ENCODE assay signal across 10 cellular contexts in the genomic region with DNA sequence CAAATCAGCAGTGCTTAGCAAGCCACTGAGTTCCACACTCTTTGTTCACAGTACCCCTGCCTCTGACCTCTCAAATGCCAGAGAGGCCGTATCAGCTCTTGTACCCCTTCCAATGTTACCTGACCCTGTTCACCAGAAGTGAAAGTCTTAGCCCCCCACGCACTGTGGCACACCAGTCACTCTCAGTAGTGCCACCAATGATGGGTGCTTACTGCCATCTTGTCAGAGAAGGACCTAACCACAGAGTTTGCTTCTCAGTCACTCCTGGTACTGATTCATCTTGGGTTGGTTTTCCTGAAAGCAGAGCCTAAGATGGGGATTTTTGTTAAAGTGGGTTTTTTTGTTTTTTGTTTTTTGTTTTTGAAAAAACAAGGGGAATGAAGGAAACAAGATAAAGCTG. TPM values are rescaled to one million over a fixed set of nuclear protein-coding genes. Genes with fewer than 3 reads are reported as not detected.
DNase-seq lines count a peak whose midpoint lies in the region; ATAC-seq and TF ChIP-seq lines count a peak whose summit lies in the region.
"Had no signal": no experiment of that assay in that cellular context is flagged by ENCODE, and none has a peak within 500 bp of the region (broad histone marks: within the 10 kb centered on the region; RNA-seq: fewer than 3 reads in every experiment).

No MANE protein-coding gene starts in this region.

- TF ChIP-seq CTCF in parathyroid adenoma (IDR thresholded peaks at IDR 0.05) (no peak), Caco-2 (IDR thresholded peaks at IDR 0.05; ENCODE audit: insufficient read depth in 1 of 2, low read depth in 1 of 2, low read length in 1 of 2, severe bottlenecking in 1 of 2, unreplicated experiment in 1 of 2) (no peak)

- H3K4me2 ChIP-seq in parathyroid adenoma (ENCODE audit: low read length): no peak overlapping the region

- POLR2A ChIA-PET in Caco-2 (lab: Charles Lee): no interaction called here

- no TSS peak for BruUV-seq in Caco-2 (replicated peaks; lab: Mats Ljungman, UMichigan)

- H3K9me3 Mint-ChIP-seq in Caco-2 (ENCODE audit: unreplicated experiment): no peaks in the 10 kb centered on the region
- H3K9me3 Mint-ChIP-seq: CD4-positive, alpha-beta memory T cell had no signal

- no peaks in the 10 kb centered on the region for H3K36me3 ChIP-seq in parathyroid adenoma (ENCODE audit: control insufficient read depth, insufficient read depth, low read length)
- no peaks in the 10 kb centered on the region; the same call in 1 of the 2 replicates for H3K36me3 ChIP-seq in Caco-2 (ENCODE audit: control insufficient read depth, insufficient read depth, low read length)

- H3K27me3 ChIP-seq in parathyroid adenoma (ENCODE audit: control insufficient read depth, insufficient read depth, low read length) (no peaks in the 10 kb centered on the region), Caco-2 (replicated peaks; ENCODE audit: control insufficient read depth, insufficient read depth, low read length) (no peaks in the 10 kb centered on the region)

- ATAC-seq in GM18858 (IDR thresholded peaks at IDR 0.05; ENCODE audit: unreplicated experiment) (peak; percentile 90), GM19035 (IDR thresholded peaks at IDR 0.05; ENCODE audit: unreplicated experiment) (peak; percentile 54), HG02884 (IDR thresholded peaks at IDR 0.05; ENCODE audit: unreplicated experiment) (peak; percentile 73), left lobe of liver (no peak), HG03439 (IDR thresholded peaks at IDR 0.05; ENCODE audit: unreplicated experiment) (no peak)

- peak overlapping the region; percentile 59 for H2AFZ ChIP-seq in parathyroid adenoma

- H3K9me3 ChIP-seq in parathyroid adenoma (ENCODE audit: control insufficient read depth, low read length) (no peaks in the 10 kb centered on the region), Caco-2 (no peaks in the 10 kb centered on the region)

- peaks cover 7% of the 10 kb centered on the region for H3K4me1 Mint-ChIP-seq in Caco-2 (ENCODE audit: low read depth, unreplicated experiment)

- no peaks in the 10 kb centered on the region for H3K27me3 Mint-ChIP-seq in Caco-2 (ENCODE audit: insufficient read depth, unreplicated experiment)

- H3K4me3 ChIP-seq in parathyroid adenoma (ENCODE audit: low read depth, low read length) (no peak overlapping the region), Caco-2 (ENCODE audit: low read depth, low read length) (no peak overlapping the region)

- H3K4me3 Mint-ChIP-seq in Caco-2 (ENCODE audit: unreplicated experiment): no peak overlapping the region
- H3K4me3 Mint-ChIP-seq: CD4-positive, alpha-beta memory T cell had no signal

- CTCF ChIA-PET in Caco-2 (lab: Charles Lee): no interaction called here

- H3K36me3 Mint-ChIP-seq in Caco-2 (ENCODE audit: insufficient read depth, unreplicated experiment): no peaks in the 10 kb centered on the region
- H3K36me3 Mint-ChIP-seq: CD4-positive, alpha-beta memory T cell had no signal

- no peak overlapping the region for H3K27ac ChIP-seq in parathyroid adenoma

- intact Hi-C loops in Caco-2 (cut with micrococcal nuclease; ENCODE audit: unreplicated experiment): no loop called here

- H3K27ac Mint-ChIP-seq in Caco-2 (ENCODE audit: unreplicated experiment): no peak overlapping the region
- H3K27ac Mint-ChIP-seq: CD4-positive, alpha-beta memory T cell had no signal

- H3K9ac ChIP-seq in parathyroid adenoma: no peak overlapping the region

- DNase-seq in Caco-2 (no peak), left lobe of liver (ENCODE audit: low spot score) (no peak)
- DNase-seq: CD4-positive, alpha-beta memory T cell; NCI-H2081; SIG-M5 had no signal

- H3K4me1 ChIP-seq in parathyroid adenoma: peaks cover 23% of the 10 kb centered on the region
- H3K4me1 ChIP-seq in Caco-2: peaks cover 13% of the 10 kb centered on the region

- no peaks in the 10 kb centered on the region for H3K79me2 ChIP-seq in parathyroid adenoma

RNA-seq across cellular contexts. Expression of gene PANK3, which starts 28.8 kb away (rescaled TPM):
- total RNA-seq in Caco-2 (2022) (99.6 and 104 TPM in 2 replicates), left lobe of liver (41.3 TPM)

Comparison
In these comparisons a context has a peak if more than half of its experiments do, and no peak if none do; other contexts are left out.
1. ATAC-seq: peak in GM18858 (single experiment), GM19035 (single experiment) and HG02884 (single experiment); none in left lobe of liver (single experiment) and HG03439 (single experiment).